ENCODE assay signal across 8 cellular contexts in genomic region chr1:85275701-85276289, GRCh38. TPM values are rescaled to one million over a fixed set of nuclear protein-coding genes. Genes with fewer than 3 reads are reported as not detected.
A peak's percentile ranks its signal among the peaks of the same experiment; 100 is the strongest.
DNase-seq lines count a peak whose midpoint lies in the region; ATAC-seq and TF ChIP-seq lines count a peak whose summit lies in the region.

No MANE protein-coding gene starts in this region.

- ATAC-seq in HG03342 (IDR thresholded peaks at IDR 0.05; ENCODE audit: unreplicated experiment) (peak; percentile 20), HG03025 (IDR thresholded peaks at IDR 0.05; ENCODE audit: low FRiP score, unreplicated experiment) (no peak)
- no peak for ATAC-seq in stimulated activated effector memory CD8-positive, alpha-beta T cell treated with anti-CD3 and anti-CD28 coated beads, Interleukin-12 subunit alpha, Interleukin-12 subunit beta, amount 100 ng/mL, for 72 hours

- H3K4me3 Mint-ChIP-seq in stimulated activated effector memory CD8-positive, alpha-beta T cell treated with anti-CD3 and anti-CD28 coated beads, Interleukin-12 subunit alpha, Interleukin-12 subunit beta, amount 100 ng/mL, for 72 hours: peak overlapping the region; percentile 73

- peaks cover 39% of the 10 kb centered on the region for H3K36me3 Mint-ChIP-seq in stimulated activated effector memory CD8-positive, alpha-beta T cell treated with anti-CD3 and anti-CD28 coated beads, Interleukin-12 subunit alpha, Interleukin-12 subunit beta, amount 100 ng/mL, for 72 hours

- peak; percentile 57 for DNase-seq in GM13977 (ENCODE audit: low spot score)
- DNase-seq in activated naive CD4-positive, alpha-beta T cell treated with anti-CD3 and anti-CD28 coated beads, Interleukin-2, amount 50 U/mL, for 16 hours: peak; percentile 27
- peak in 1 of 2 donors; percentile 63 for DNase-seq in stimulated activated effector memory CD8-positive, alpha-beta T cell treated with anti-CD3 and anti-CD28 coated beads, Interleukin-12 subunit alpha, Interleukin-12 subunit beta, amount 100 ng/mL, for 72 hours (ENCODE audit: low spot score in 2 of 2)
- no peak for DNase-seq in H4 (ENCODE audit: low spot score)
- no peak for DNase-seq in pons (ENCODE audit: low spot score)

- in situ Hi-C loops in GM13977 (cut with MboI; ENCODE audit: low pct_unique_long_range_greater_than_20kb, low sequenced_read_pairs, unreplicated experiment): no loop called here

- no peaks in the 10 kb centered on the region for H3K9me3 Mint-ChIP-seq in stimulated activated effector memory CD8-positive, alpha-beta T cell treated with anti-CD3 and anti-CD28 coated beads, Interleukin-12 subunit alpha, Interleukin-12 subunit beta, amount 100 ng/mL, for 72 hours

- peak overlapping the region; percentile 91 for H3K27ac Mint-ChIP-seq in stimulated activated effector memory CD8-positive, alpha-beta T cell treated with anti-CD3 and anti-CD28 coated beads, Interleukin-12 subunit alpha, Interleukin-12 subunit beta, amount 100 ng/mL, for 72 hours

- peaks cover 52% of the 10 kb centered on the region for H3K4me1 Mint-ChIP-seq in stimulated activated effector memory CD8-positive, alpha-beta T cell treated with anti-CD3 and anti-CD28 coated beads, Interleukin-12 subunit alpha, Interleukin-12 subunit beta, amount 100 ng/mL, for 72 hours

- TF ChIP-seq CTCF in GM13977 (IDR thresholded peaks at IDR 0.05; ENCODE audit: extremely low read depth, insufficient read depth, missing control alignments): no peak

- H3K4me3 ChIP-seq in iPS-11a (ENCODE audit: low read depth, low read length): peak overlapping the region; percentile 98

RNA-seq across cellular contexts. Expression of gene BCL10, which starts 0.6 kb away (rescaled TPM):
- 13.1 and 19.8 TPM in 2 replicates for total RNA-seq in H4 (2014; rRNA removed; shearing (Covaris generic))

RNA-seq across cellular contexts. Expression of gene C1orf52, which starts 16.3 kb away (rescaled TPM):
- total RNA-seq in H4 (2014; rRNA removed; shearing (Covaris generic)): 15.2 and 16.6 TPM in 2 replicates

Comparison
In these comparisons a context has a peak if more than half of its experiments do, and no peak if none do; other contexts are left out.
1. DNase-seq: peak in GM13977 (single experiment) and activated naive CD4-positive, alpha-beta T cell treated with anti-CD3 and anti-CD28 coated beads, Interleukin-2, amount 50 U/mL, for 16 hours (single experiment); none in H4 (single experiment) and pons (single experiment).